In genomic region chr12:57751788-57752667, GRCh38 we compare ENCODE assay signal across 1 cellular context.
A peak's percentile ranks its signal among the peaks of the same experiment; 100 is the strongest.
TF ChIP-seq lines count a peak whose summit lies in the region.

TSS of gene CDK4 (minus strand) at chr12:57752310. CDS start at chr12:57751717, 593 bp downstream.

TF ChIP-seq in A549, 52 proteins besides CTCF, POLR2A, EP300 and RAD21 (continued from another document):
- peak; percentile 93 for TF ChIP-seq E2F6 (IDR thresholded peaks at IDR 0.05; ENCODE audit: borderline replicate concordance, low read depth)
- TF ChIP-seq MAX (IDR thresholded peaks at IDR 0.05): peak; percentile 99
- TF ChIP-seq RARB (CRISPR knock-in tag; IDR thresholded peaks at IDR 0.05): 0 out of 2 replicates have a peak, but pooled peaks have one; percentile 61
- TF ChIP-seq CEBPB (IDR thresholded peaks at IDR 0.05): no peak
- peak; percentile 35 to 72; a peak in 2 of 5 replicates for TF ChIP-seq JUN (IDR thresholded peaks at IDR 0.05)
- no peak for TF ChIP-seq ZNF302 (CRISPR knock-in tag; IDR thresholded peaks at IDR 0.05)
- no peak for TF ChIP-seq ELK1 (IDR thresholded peaks at IDR 0.05; ENCODE audit: low read depth, low read length)
- TF ChIP-seq KDM5A (IDR thresholded peaks at IDR 0.05): peak; percentile 44; the same call in 1 of the 2 replicates
